1 cellular context compared by ENCODE assay signal in genomic region chr20:31607640-31608255, GRCh38.
TF ChIP-seq lines count a peak whose summit lies in the region.

No MANE protein-coding gene starts in this region.

TF ChIP-seq in WTC11, 78 proteins besides CTCF, POLR2A, EP300 and RAD21 (continued from another document):
- TF ChIP-seq ZNF281 (CRISPR knock-in tag; IDR thresholded peaks at IDR 0.05), result no peak
- TF ChIP-seq CREM (CRISPR knock-in tag; IDR thresholded peaks at IDR 0.05), result no peak
- TF ChIP-seq HMGA2 (CRISPR knock-in tag; IDR thresholded peaks at IDR 0.05), result no peak
